In the genomic region with DNA sequence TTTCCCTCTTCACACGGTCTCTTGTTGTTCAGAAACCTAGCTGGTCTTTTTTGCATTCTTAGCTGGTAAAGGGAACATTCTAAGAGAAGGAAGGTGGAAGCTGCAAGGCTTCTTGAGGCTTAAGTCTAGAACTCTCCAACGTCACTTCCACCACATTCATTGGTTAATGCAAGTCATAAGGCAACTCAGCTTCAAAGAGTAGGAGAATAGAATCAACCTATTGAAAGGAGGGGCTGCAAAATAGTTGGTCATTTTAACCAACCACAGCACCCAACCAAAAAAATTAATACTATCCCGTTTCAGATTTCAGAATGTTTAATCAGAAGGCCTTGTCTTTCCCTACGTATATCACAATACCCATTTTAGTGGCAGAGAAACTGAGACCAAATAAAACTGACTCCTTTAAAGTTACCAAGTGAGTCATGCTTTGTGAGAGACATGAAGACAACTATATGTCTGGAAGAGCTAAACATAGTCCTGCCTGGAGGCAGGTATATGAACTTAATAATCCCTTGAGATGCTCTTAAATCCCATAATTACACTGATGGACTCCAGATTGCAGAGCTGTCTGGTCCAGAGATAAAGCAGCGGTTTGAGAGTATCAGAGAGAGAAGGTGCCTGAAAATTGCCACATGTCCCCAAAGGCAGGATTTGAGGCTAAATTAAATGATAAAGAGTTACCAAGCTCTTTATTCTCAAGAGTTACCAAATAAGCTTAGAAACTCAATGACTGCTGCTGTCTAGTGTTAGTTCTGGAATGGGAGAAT, we compare ENCODE assay signal across 25 cellular contexts. TPM values are rescaled to one million over a fixed set of nuclear protein-coding genes. Genes with fewer than 3 reads are reported as not detected.
"Had no signal": no experiment of that assay in that cellular context is flagged by ENCODE, and none has a peak within 500 bp of the region (broad histone marks: within the 10 kb centered on the region; RNA-seq: fewer than 3 reads in every experiment).

No MANE protein-coding gene starts in this region.

- DNase-seq: activated B cell treated with CpG ODN at 0.5 μM for 24 hours; activated CD4-positive, alpha-beta memory T cell treated with anti-CD3 and anti-CD28 coated beads for 36 hours; activated CD4-positive, alpha-beta T cell treated with anti-CD3 and anti-CD28 coated beads for 4 hours; activated T-cell treated with anti-CD3 and anti-CD28 coated beads, Interleukin-2, amount 50 U/mL, for 4 hours; anterior cingulate cortex; foreskin melanocyte; heart right ventricle; midbrain; naive thymus-derived CD4-positive, alpha-beta T cell; nucleus accumbens; pancreas; psoas muscle; sigmoid colon; small intestine; stimulated activated CD4-positive, alpha-beta T cell treated with anti-CD3 and anti-CD28 coated beads, Interleukin-1b, Interleukin-23, amount 100 ng/mL, for 48 hours; stimulated activated naive CD4-positive, alpha-beta T cell; T-helper 17 cell; T1000; testis; transverse colon had no signal

- H3K9me3 Mint-ChIP-seq: activated B cell treated with CpG ODN at 0.5 μM for 24 hours; activated naive CD4-positive, alpha-beta T cell treated with anti-CD3 and anti-CD28 coated beads, Interleukin-2, amount 50 U/mL, for 24 hours; activated T-cell treated with anti-CD3 and anti-CD28 coated beads, Interleukin-2, amount 50 U/mL, for 4 hours; central memory CD8-positive, alpha-beta T cell; dendritic cell treated with granulocyte-macrophage colony-stimulating factor and Interleukin-4, amounts not matched to agents 40 ng/mL and 50 ng/mL, for 4 days had no signal

- H3K27ac Mint-ChIP-seq: activated B cell treated with CpG ODN at 0.5 μM for 24 hours; activated CD4-positive, alpha-beta memory T cell treated with anti-CD3 and anti-CD28 coated beads for 36 hours; activated naive CD4-positive, alpha-beta T cell treated with anti-CD3 and anti-CD28 coated beads, Interleukin-2, amount 50 U/mL, for 24 hours; activated T-helper 2 cell treated with anti-CD3 and anti-CD28 coated beads, Interferon-gamma antibody, Interleukin-2, Interleukin-4, amounts not matched to agents 10 μg/mL and 5 μg/mL and 100 μg/mL, durations not matched to agents 14 hours and 24 hours and 36 hours; naive thymus-derived CD4-positive, alpha-beta T cell; T-helper 17 cell had no signal

- H3K27me3 Mint-ChIP-seq: activated B cell treated with CpG ODN at 0.5 μM for 24 hours; activated CD4-positive, alpha-beta memory T cell treated with anti-CD3 and anti-CD28 coated beads for 36 hours; activated naive CD4-positive, alpha-beta T cell treated with anti-CD3 and anti-CD28 coated beads, Interleukin-2, amount 50 U/mL, for 24 hours; central memory CD8-positive, alpha-beta T cell; dendritic cell treated with granulocyte-macrophage colony-stimulating factor and Interleukin-4, amounts not matched to agents 40 ng/mL and 50 ng/mL, for 4 days; T-helper 17 cell had no signal

- H3K4me1 Mint-ChIP-seq: central memory CD8-positive, alpha-beta T cell had no signal

- ATAC-seq: heart right ventricle; naive thymus-derived CD4-positive, alpha-beta T cell; pancreas; psoas muscle; T-helper 17 cell had no signal

- H3K4me3 Mint-ChIP-seq: activated B cell treated with CpG ODN at 0.5 μM for 24 hours; activated CD4-positive, alpha-beta memory T cell treated with anti-CD3 and anti-CD28 coated beads for 36 hours; activated naive CD4-positive, alpha-beta T cell treated with anti-CD3 and anti-CD28 coated beads, Interleukin-2, amount 50 U/mL, for 24 hours; activated T-cell treated with anti-CD3 and anti-CD28 coated beads, Interleukin-2, amount 50 U/mL, for 4 hours; central memory CD8-positive, alpha-beta T cell; dendritic cell treated with granulocyte-macrophage colony-stimulating factor and Interleukin-4, amounts not matched to agents 40 ng/mL and 50 ng/mL, for 4 days; naive thymus-derived CD4-positive, alpha-beta T cell; T-helper 17 cell had no signal

RNA-seq across cellular contexts. Expression of gene DOCK8, which starts 14.4 kb away (rescaled TPM):
- polyA plus RNA-seq: neural cell had no signal
